9 cellular contexts compared by ENCODE assay signal in the genomic region with DNA sequence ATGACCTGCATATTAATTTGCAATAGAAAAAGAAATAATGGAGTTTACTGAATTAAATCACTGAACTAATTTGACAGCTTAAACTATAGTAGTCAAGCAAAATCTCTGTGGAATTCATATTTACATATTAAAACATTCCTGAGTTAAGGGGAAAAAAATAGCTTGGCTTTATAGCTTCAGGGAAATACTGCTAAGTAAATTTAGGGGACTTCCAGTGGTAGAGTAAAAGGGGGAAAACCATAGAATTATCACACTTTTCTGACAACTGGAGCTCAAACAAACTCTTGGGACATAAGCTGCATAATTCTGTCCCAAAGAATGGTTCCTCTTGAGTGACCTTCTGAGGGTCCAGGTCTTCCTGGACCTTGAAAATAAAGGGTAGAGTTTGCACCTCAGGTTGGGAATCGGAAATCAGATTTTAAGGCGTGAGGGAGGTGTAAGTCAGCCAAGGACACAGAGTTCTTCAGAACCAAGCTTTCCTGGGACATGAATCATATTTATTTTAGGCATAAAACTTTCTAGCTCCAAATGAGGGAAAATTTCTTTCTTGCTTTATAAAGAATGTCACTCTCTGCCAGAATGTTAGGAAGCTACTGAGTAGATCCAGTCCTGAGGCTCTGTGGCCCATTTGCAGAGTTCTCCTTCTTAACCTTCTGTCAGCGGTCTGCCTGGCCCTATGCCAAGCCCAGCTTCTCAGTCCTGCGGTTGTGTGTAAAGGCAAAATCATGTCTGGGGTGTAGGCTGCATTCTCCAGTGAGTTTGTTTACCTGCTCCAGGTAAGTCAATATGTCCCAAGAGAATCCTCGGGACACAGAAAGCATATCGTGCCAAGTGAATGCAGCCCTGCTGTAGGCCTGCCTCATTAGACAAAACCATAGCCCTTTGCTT. TPM values are rescaled to one million over a fixed set of nuclear protein-coding genes. Genes with fewer than 3 reads are reported as not detected.
DNase-seq lines count a peak whose midpoint lies in the region; TF ChIP-seq lines count a peak whose summit lies in the region.
"Had no signal": no experiment of that assay in that cellular context is flagged by ENCODE, and none has a peak within 500 bp of the region (broad histone marks: within the 10 kb centered on the region; RNA-seq: fewer than 3 reads in every experiment).

No MANE protein-coding gene starts in this region.

- H3K4me1 ChIP-seq in rectal smooth muscle tissue (ENCODE audit: control insufficient read depth, insufficient read depth, low read length) = peaks cover 5% of the 10 kb centered on the region

- H3K4me3 ChIP-seq in fibroblast of pulmonary artery (replicated peaks; ENCODE audit: low read depth, low read length) (no peak overlapping the region), rectal smooth muscle tissue (ENCODE audit: low read length) (peak overlapping the region; percentile 36)

- H3K9ac ChIP-seq in rectal smooth muscle tissue (ENCODE audit: low read length) = no peak overlapping the region

- peak overlapping the region; percentile 72 for H3K27ac ChIP-seq in rectal smooth muscle tissue (ENCODE audit: low read depth, low read length)

- intact Hi-C loops in activated CD4-positive, alpha-beta memory T cell treated with anti-CD3 and anti-CD28 coated beads for 36 hours (cut with micrococcal nuclease) = no loop called here

- H3K36me3 ChIP-seq in rectal smooth muscle tissue (ENCODE audit: control insufficient read depth, insufficient read depth, low read length) = no peaks in the 10 kb centered on the region

- no peaks in the 10 kb centered on the region for H3K27me3 ChIP-seq in rectal smooth muscle tissue (ENCODE audit: control insufficient read depth, insufficient read depth, low read length)

- no peak overlapping the region for H3K27ac Mint-ChIP-seq in activated CD4-positive, alpha-beta memory T cell treated with anti-CD3 and anti-CD28 coated beads for 36 hours

- H3K9me3 Mint-ChIP-seq in activated CD4-positive, alpha-beta memory T cell treated with anti-CD3 and anti-CD28 coated beads for 36 hours = no peaks in the 10 kb centered on the region

- in situ Hi-C loops in G401 (cut with HindIII; ENCODE audit: low sequenced_read_pairs) = no loop called here

- peaks cover 11% of the 10 kb centered on the region for H3K4me1 Mint-ChIP-seq in activated CD4-positive, alpha-beta memory T cell treated with anti-CD3 and anti-CD28 coated beads for 36 hours (ENCODE audit: low read depth)

- DNase-seq in G401 (ENCODE audit: low spot score) (peak; percentile 82), NCI-H774 (lab: John Stamatoyannopoulos, UW) (peak; percentile 45), fibroblast of pulmonary artery (ENCODE audit: low read depth) (peak; percentile 48), DMS114 treated with DMSO at 0.1 percent for 48 hours (lab: John Stamatoyannopoulos, UW; ENCODE audit: unreplicated experiment) (no peak), GM19238 (ENCODE audit: insufficient read length, low spot score) (no peak), GM10266 (ENCODE audit: extremely low spot score) (no peak)
- DNase-seq in activated CD4-positive, alpha-beta memory T cell treated with anti-CD3 and anti-CD28 coated beads for 36 hours = no peak
- DNase-seq: stimulated activated naive CD4-positive, alpha-beta T cell had no signal

- no peak overlapping the region for H3K4me3 Mint-ChIP-seq in activated CD4-positive, alpha-beta memory T cell treated with anti-CD3 and anti-CD28 coated beads for 36 hours

- TF ChIP-seq CTCF in fibroblast of pulmonary artery (IDR thresholded peaks at IDR 0.05; ENCODE audit: low read length, missing control alignments) (no peak), GM10266 (IDR thresholded peaks at IDR 0.05; ENCODE audit: control insufficient read depth, insufficient read depth, low read depth, missing control alignments) (no peak)

- CTCF ChIA-PET in activated CD4-positive, alpha-beta memory T cell treated with anti-CD3 and anti-CD28 coated beads for 36 hours (lab: Charles Lee) = interaction anchor here (2.2 to 3.6 kb wide), 2 partner anchors 9 to 99 kb away, joined by 12 to 26 read pairs; no protein-coding TSS in a partner anchor

- peaks cover 9% of the 10 kb centered on the region for H3K27me3 Mint-ChIP-seq in activated CD4-positive, alpha-beta memory T cell treated with anti-CD3 and anti-CD28 coated beads for 36 hours

- POLR2A ChIA-PET in activated CD4-positive, alpha-beta memory T cell treated with anti-CD3 and anti-CD28 coated beads for 36 hours (lab: Charles Lee) = no interaction called here

- H3K36me3 Mint-ChIP-seq in activated CD4-positive, alpha-beta memory T cell treated with anti-CD3 and anti-CD28 coated beads for 36 hours = no peaks in the 10 kb centered on the region

RNA-seq across cellular contexts. Expression of gene CCNI, which starts 28.9 kb away (rescaled TPM):
- total RNA-seq in G401 (2014; rRNA removed; shearing (Covaris generic)) = 151 and 180 TPM in 2 replicates
- total RNA-seq in activated CD4-positive, alpha-beta memory T cell treated with anti-CD3 and anti-CD28 coated beads for 36 hours = 100 to 1,000 TPM; 259 to 264 TPM

RNA-seq across cellular contexts. Expression of gene CCNG2, which starts 52.4 kb away (rescaled TPM):
- 16.3 and 20.2 TPM in 2 replicates for total RNA-seq in G401 (2014; rRNA removed; shearing (Covaris generic))
- 10 to 100 TPM; 23.9 to 25.1 TPM for total RNA-seq in activated CD4-positive, alpha-beta memory T cell treated with anti-CD3 and anti-CD28 coated beads for 36 hours

Comparison
In these comparisons a context has a peak if more than half of its experiments do, and no peak if none do; other contexts are left out.
1. DNase-seq: peak in G401 (single experiment), NCI-H774 (single experiment) and fibroblast of pulmonary artery (single experiment); none in DMS114 treated with DMSO at 0.1 percent for 48 hours (single experiment), GM19238 (single experiment), GM10266 (single experiment) and activated CD4-positive, alpha-beta memory T cell treated with anti-CD3 and anti-CD28 coated beads for 36 hours (single experiment).